Comparison of ENCODE assay signal across 16 cellular contexts in the genomic region with DNA sequence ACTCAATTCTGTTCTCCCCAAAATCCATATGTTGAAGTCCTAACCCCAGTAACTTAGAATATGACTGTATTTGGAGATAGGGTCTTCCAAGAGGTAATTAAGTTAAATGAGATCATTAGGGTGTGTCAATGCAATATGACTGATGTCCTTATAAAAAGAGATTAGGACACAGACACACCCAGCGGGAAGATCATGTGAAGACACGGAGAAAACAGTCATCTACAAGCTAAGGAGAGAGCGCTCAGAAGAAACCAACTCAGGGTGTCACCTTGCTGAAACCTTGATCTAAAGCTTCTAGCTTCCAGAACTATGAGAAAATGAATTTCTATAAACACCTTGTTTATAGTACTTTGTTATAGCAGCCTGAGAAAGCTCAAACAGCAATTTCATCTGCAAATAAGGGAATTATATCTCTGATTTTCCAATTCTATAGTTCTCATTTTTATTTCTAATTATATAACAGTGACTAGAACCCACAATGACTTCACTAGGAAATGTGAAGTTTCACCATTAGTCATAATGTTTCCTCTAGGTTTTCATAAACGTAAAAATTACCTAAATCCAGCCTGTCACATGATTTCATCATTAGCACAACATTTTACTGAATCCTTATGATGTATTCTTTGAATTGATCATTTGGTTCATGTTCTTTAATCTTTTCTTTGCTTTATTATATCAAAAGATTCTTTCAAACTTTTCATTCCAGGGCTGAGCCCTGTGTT.
DNase-seq lines count a peak whose midpoint lies in the region; ATAC-seq and TF ChIP-seq lines count a peak whose summit lies in the region.
"Had no signal": no experiment of that assay in that cellular context is flagged by ENCODE, and none has a peak within 500 bp of the region (broad histone marks: within the 10 kb centered on the region; RNA-seq: fewer than 3 reads in every experiment).

No MANE protein-coding gene starts in this region.

- H3K9me3 ChIP-seq in PC-3 (ENCODE audit: low read length), result no peaks in the 10 kb centered on the region

- CTCF ChIA-PET in PC-3 (lab: Charles Lee), result no interaction called here

- TF ChIP-seq CTCF in PC-3 (conservative IDR thresholded peaks at IDR 0.05; ENCODE audit: low read depth, low read length) (no peak), lower leg skin (IDR thresholded peaks at IDR 0.05) (no peak)

- H3K4me1 ChIP-seq in ACC112 (ENCODE audit: control insufficient read depth, insufficient read depth, low read length, unreplicated experiment) (peaks cover 20% of the 10 kb centered on the region), PC-3 (ENCODE audit: insufficient read depth, low read length) (peaks cover 21% of the 10 kb centered on the region)
- H3K4me1 ChIP-seq: pancreas had no signal

- H3K4me3 ChIP-seq in ACC112 (ENCODE audit: low read depth, low read length) (peak overlapping the region; percentile 14; the same call in 1 of the 2 replicates), PC-3 (ENCODE audit: low read length) (no peak overlapping the region), lower leg skin (ENCODE audit: low read depth, poor library complexity, severe bottlenecking) (no peak overlapping the region)
- H3K4me3 ChIP-seq: pancreas had no signal

- H3K9me2 ChIP-seq in PC-3 (replicated peaks; ENCODE audit: low read length), result no peaks in the 10 kb centered on the region

- H3K27ac ChIP-seq in ACC112 (ENCODE audit: low read depth, low read length) (peak overlapping the region; percentile 7; the same call in 1 of the 2 replicates), PC-3 (ENCODE audit: low read length) (peak overlapping the region; percentile 63)
- H3K27ac ChIP-seq: pancreas had no signal

- BruUV-seq in PC-3 (replicated peaks; lab: Mats Ljungman, UMichigan), result TSS peak; percentile 62

- no peaks in the 10 kb centered on the region for H3K36me3 ChIP-seq in ACC112 (ENCODE audit: insufficient read depth, low read length)
- no peaks in the 10 kb centered on the region for H3K36me3 ChIP-seq in PC-3 (ENCODE audit: low read depth, low read length)
- H3K36me3 ChIP-seq: pancreas had no signal

- POLR2A ChIA-PET in PC-3 (lab: Charles Lee; ENCODE audit: unreplicated experiment), result no interaction called here

- H3K27me3 ChIP-seq in ACC112 (ENCODE audit: insufficient read depth, low read length) (no peaks in the 10 kb centered on the region), PC-3 (ENCODE audit: low read length) (no peaks in the 10 kb centered on the region)
- H3K27me3 ChIP-seq: pancreas had no signal

- H3K9ac ChIP-seq in PC-3 (ENCODE audit: low read length), result 0 out of 2 replicates have a peak overlapping the region, but pooled peaks have one; percentile 0

- no peak for TF ChIP-seq POLR2A in lower leg skin (IDR thresholded peaks at IDR 0.05)

- H3K79me2 ChIP-seq in ACC112 (ENCODE audit: control insufficient read depth, insufficient read depth, low read length, unreplicated experiment) (no peaks in the 10 kb centered on the region), PC-3 (ENCODE audit: low read length) (no peaks in the 10 kb centered on the region)

- 40 to 63% methylated on average over 4 of the region's 4 CpGs for WGBS in lower leg skin, 2 donors

- ATAC-seq in GM19351 (IDR thresholded peaks at IDR 0.05; ENCODE audit: unreplicated experiment) (peak; percentile 92), PC-3 (peak; percentile 90), HG03354 (IDR thresholded peaks at IDR 0.05; ENCODE audit: poor library complexity, severe bottlenecking, unreplicated experiment) (no peak)
- ATAC-seq: pancreas had no signal

- no peaks in the 10 kb centered on the region for H3F3A ChIP-seq in PC-3 (ENCODE audit: low read length, unreplicated experiment)

- H3K4me2 ChIP-seq in PC-3 (ENCODE audit: low read length), result peak overlapping the region; percentile 48

- H2AFZ ChIP-seq in ACC112 (ENCODE audit: low read length, unreplicated experiment) (no peak overlapping the region), PC-3 (ENCODE audit: low read length) (0 out of 2 replicates have a peak overlapping the region, but pooled peaks have one; percentile 10)

- DNase-seq in PC-3 (peak; percentile 47), fibroblast of peridontal ligament (ENCODE audit: extremely low read depth) (peak; percentile 46), lower leg skin (ENCODE audit: low spot score in 2 of 2) (no peak), NCI-H1930 (lab: John Stamatoyannopoulos, UW) (no peak)
- DNase-seq in activated CD8-positive, alpha-beta memory T cell treated with anti-CD3 and anti-CD28 coated beads, Interleukin-2, amount 50 U/mL, for 48 hours, result no peak
- DNase-seq: activated CD4-positive, alpha-beta T cell treated with anti-CD3 and anti-CD28 coated beads for 1 hour; activated effector memory CD4-positive, alpha-beta T cell treated with anti-CD3 and anti-CD28 coated beads, Interleukin-2, amount 50 U/mL, for 16 hours; central memory CD4-positive, alpha-beta T cell; DMS79; mesendoderm; NCI-H2171; pancreas; SW 1271 had no signal

- intact Hi-C loops in PC-3 (cut with micrococcal nuclease) (loop anchor here (1.0 to 5.0 kb wide), 2 partner anchors 32 to 46 kb away; no protein-coding TSS in a partner anchor), lower leg skin (cut with DNase I; ENCODE audit: low total_unique reads) (no loop called here)

- H4K20me1 ChIP-seq in PC-3 (ENCODE audit: low read length), result no peaks in the 10 kb centered on the region

Comparison
In these comparisons a context has a peak if more than half of its experiments do, and no peak if none do; other contexts are left out.
1. DNase-seq: peak in PC-3 (single experiment) and fibroblast of peridontal ligament (single experiment); none in lower leg skin (0 of 2), NCI-H1930 (0 of 2) and activated CD8-positive, alpha-beta memory T cell treated with anti-CD3 and anti-CD28 coated beads, Interleukin-2, amount 50 U/mL, for 48 hours (single experiment).